Comparison of ENCODE assay signal across 14 cellular contexts in genomic region chr1:79633456-79633855, GRCh38.
A peak's percentile ranks its signal among the peaks of the same experiment; 100 is the strongest.
DNase-seq lines count a peak whose midpoint lies in the region; ATAC-seq and TF ChIP-seq lines count a peak whose summit lies in the region.
"Had no signal": no experiment of that assay in that cellular context is flagged by ENCODE, and none has a peak within 500 bp of the region (broad histone marks: within the 10 kb centered on the region; RNA-seq: fewer than 3 reads in every experiment).

No MANE protein-coding gene starts in this region.

- no peak overlapping the region for H3K27ac Mint-ChIP-seq in stimulated activated memory B cell treated with anti-CD40 and anti-IgM and Interleukin-4, amounts not matched to agents 10 μg/mL and 1 μg/mL and 100 μg/mL, for 72 hours
- H3K27ac Mint-ChIP-seq: memory B cell, progenitor cell of endocrine pancreas had no signal

- no peak overlapping the region for H3K4me3 ChIP-seq in epithelial cell of esophagus (ENCODE audit: low read length)

- no peak overlapping the region for H3K4me3 Mint-ChIP-seq in stimulated activated memory B cell treated with anti-CD40 and anti-IgM and Interleukin-4, amounts not matched to agents 10 μg/mL and 1 μg/mL and 100 μg/mL, for 72 hours
- H3K4me3 Mint-ChIP-seq: memory B cell had no signal

- H3K4me1 Mint-ChIP-seq in stimulated activated memory B cell treated with anti-CD40 and anti-IgM and Interleukin-4, amounts not matched to agents 10 μg/mL and 1 μg/mL and 100 μg/mL, for 72 hours, result peaks cover 16% of the 10 kb centered on the region

- no peaks in the 10 kb centered on the region for H3K9me3 Mint-ChIP-seq in stimulated activated memory B cell treated with anti-CD40 and anti-IgM and Interleukin-4, amounts not matched to agents 10 μg/mL and 1 μg/mL and 100 μg/mL, for 72 hours

- TF ChIP-seq CTCF in epithelial cell of esophagus (IDR thresholded peaks at IDR 0.05; ENCODE audit: insufficient read depth, low read depth, low read length, missing control alignments), result no peak

- H3K36me3 Mint-ChIP-seq in stimulated activated memory B cell treated with anti-CD40 and anti-IgM and Interleukin-4, amounts not matched to agents 10 μg/mL and 1 μg/mL and 100 μg/mL, for 72 hours, result no peaks in the 10 kb centered on the region
- H3K36me3 Mint-ChIP-seq: memory B cell had no signal

- peak; percentile 68 for ATAC-seq in GM18870 (IDR thresholded peaks at IDR 0.05; ENCODE audit: unreplicated experiment)
- peak; percentile 64 for ATAC-seq in stimulated activated memory B cell treated with anti-CD40 and anti-IgM and Interleukin-4, amounts not matched to agents 10 μg/mL and 1 μg/mL and 100 μg/mL, for 72 hours
- no peak for ATAC-seq in HG02798 (IDR thresholded peaks at IDR 0.05; ENCODE audit: poor library complexity, unreplicated experiment)

- H3K27me3 Mint-ChIP-seq in stimulated activated memory B cell treated with anti-CD40 and anti-IgM and Interleukin-4, amounts not matched to agents 10 μg/mL and 1 μg/mL and 100 μg/mL, for 72 hours, result no peaks in the 10 kb centered on the region
- H3K27me3 Mint-ChIP-seq: memory B cell, progenitor cell of endocrine pancreas had no signal

- DNase-seq in NCI-H226 (peak; percentile 45), epithelial cell of esophagus (ENCODE audit: low read depth) (peak; percentile 83), NCI-H446 treated with DMSO at 0.1 percent for 48 hours (lab: John Stamatoyannopoulos, UW) (no peak)
- DNase-seq in effector CD8-positive, alpha-beta T cell (lab: John Stamatoyannopoulos, UW), result no peak
- DNase-seq: activated CD4-positive, alpha-beta T cell treated with anti-CD3 and anti-CD28 coated beads, Interleukin-2, amount 50 U/mL, for 1 hour; activated effector memory CD4-positive, alpha-beta T cell treated with anti-CD3 and anti-CD28 coated beads, Interleukin-2, amount 50 U/mL, for 16 hours; NCI-H1436 treated with DMSO at 0.1 percent for 48 hours; stimulated activated CD4-positive, alpha-beta T cell treated with anti-CD3 and anti-CD28 coated beads, Interleukin-4, amount 100 ng/mL, for 4 hours; T-helper 1 cell had no signal

Comparison
In these comparisons a context has a peak if more than half of its experiments do, and no peak if none do; other contexts are left out.
1. DNase-seq: peak in NCI-H226 (single experiment) and epithelial cell of esophagus (single experiment); none in effector CD8-positive, alpha-beta T cell (single experiment) and NCI-H446 treated with DMSO at 0.1 percent for 48 hours (single experiment).